In the genomic region with DNA sequence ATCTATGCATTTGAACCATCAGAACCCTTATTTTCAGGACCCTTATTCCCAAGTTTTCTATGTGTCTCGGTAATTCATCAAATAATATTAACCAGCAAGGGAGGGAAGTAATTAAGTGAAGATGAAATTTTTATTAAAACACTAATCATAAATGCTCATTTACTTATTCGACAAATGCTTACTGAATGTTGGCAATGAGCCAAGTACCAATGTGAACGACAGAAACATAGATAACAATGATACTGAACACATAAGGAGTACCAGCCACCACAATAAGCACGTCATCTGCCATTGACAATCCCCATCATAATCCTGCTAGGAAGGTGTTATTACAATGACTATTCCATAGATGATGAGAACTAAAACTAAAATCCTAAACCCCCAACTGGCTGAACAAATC, we compare ENCODE assay signal across 1 cellular context.
TF ChIP-seq lines count a peak whose summit lies in the region.

No MANE protein-coding gene starts in this region.

TF ChIP-seq in HepG2, 621 proteins besides CTCF, POLR2A, EP300 and RAD21:
- no peak for TF ChIP-seq ZNF782 (CRISPR knock-in tag; IDR thresholded peaks at IDR 0.05; ENCODE audit: borderline replicate concordance)
- TF ChIP-seq KLF13 (CRISPR knock-in tag; IDR thresholded peaks at IDR 0.05): no peak
- peak; percentile 81 for TF ChIP-seq LCORL (IDR thresholded peaks at IDR 0.05)
- TF ChIP-seq LCORL (CRISPR knock-in tag; IDR thresholded peaks at IDR 0.05): no peak
